In genomic region chr16:81729451-81729850, GRCh38 we compare ENCODE assay signal across 10 cellular contexts. TPM values are rescaled to one million over a fixed set of nuclear protein-coding genes. Genes with fewer than 3 reads are reported as not detected.
DNase-seq lines count a peak whose midpoint lies in the region; ATAC-seq and TF ChIP-seq lines count a peak whose summit lies in the region.
"Had no signal": no experiment of that assay in that cellular context is flagged by ENCODE, and none has a peak within 500 bp of the region (broad histone marks: within the 10 kb centered on the region; RNA-seq: fewer than 3 reads in every experiment).

No MANE protein-coding gene starts in this region.

- no peaks in the 10 kb centered on the region for H3K27me3 ChIP-seq in DND-41 (ENCODE audit: insufficient read depth, low read length, poor library complexity)

- no peaks in the 10 kb centered on the region for H3K9me3 Mint-ChIP-seq in activated T-helper 1 cell treated with anti-CD3 and anti-CD28 coated beads, Interleukin-12 subunit alpha, Interleukin-12 subunit beta, Interleukin-2, Interleukin-4 antibody, amounts not matched to agents 30 ng/mL and 10 ng/mL and 1 ng/mL, durations not matched to agents 14 hours and 24 hours and 36 hours

- H3K79me2 ChIP-seq in DND-41 (ENCODE audit: insufficient read depth, low read length), result no peaks in the 10 kb centered on the region

- DNase-seq in AG09309 (ENCODE audit: low read depth) (no peak), DND-41 (peak; percentile 43), left kidney (ENCODE audit: low read depth, low spot score) (peak; percentile 51), DMS153 treated with DMSO at 0.1 percent for 48 hours (lab: John Stamatoyannopoulos, UW; ENCODE audit: unreplicated experiment) (no peak), GDM1 (lab: John Stamatoyannopoulos, UW) (no peak)
- no peak for DNase-seq in activated T-helper 1 cell treated with anti-CD3 and anti-CD28 coated beads, Interleukin-12 subunit alpha, Interleukin-12 subunit beta, Interleukin-2, Interleukin-4 antibody, amounts not matched to agents 30 ng/mL and 10 ng/mL and 1 ng/mL, durations not matched to agents 14 hours and 24 hours and 36 hours (ENCODE audit: low spot score)
- DNase-seq in stimulated activated naive CD4-positive, alpha-beta T cell (lab: John Stamatoyannopoulos, UW), result no peak
- DNase-seq: activated effector memory CD4-positive, alpha-beta T cell treated with anti-CD3 and anti-CD28 coated beads, Interleukin-2, amount 50 U/mL, for 16 hours; heart right ventricle had no signal

- peak overlapping the region; percentile 75 for H3K4me3 Mint-ChIP-seq in activated T-helper 1 cell treated with anti-CD3 and anti-CD28 coated beads, Interleukin-12 subunit alpha, Interleukin-12 subunit beta, Interleukin-2, Interleukin-4 antibody, amounts not matched to agents 30 ng/mL and 10 ng/mL and 1 ng/mL, durations not matched to agents 14 hours and 24 hours and 36 hours

- no peak overlapping the region for H3K4me2 ChIP-seq in DND-41 (ENCODE audit: insufficient read depth, low read length)

- H3K9ac ChIP-seq in DND-41 (ENCODE audit: low read depth, low read length), result no peak overlapping the region

- no peaks in the 10 kb centered on the region for H3K9me3 ChIP-seq in DND-41 (ENCODE audit: insufficient read depth, low read length, severe bottlenecking)
- H3K9me3 ChIP-seq: heart right ventricle had no signal

- H3K27me3 Mint-ChIP-seq in activated T-helper 1 cell treated with anti-CD3 and anti-CD28 coated beads, Interleukin-12 subunit alpha, Interleukin-12 subunit beta, Interleukin-2, Interleukin-4 antibody, amounts not matched to agents 30 ng/mL and 10 ng/mL and 1 ng/mL, durations not matched to agents 14 hours and 24 hours and 36 hours (ENCODE audit: insufficient read depth), result peaks cover 9% of the 10 kb centered on the region

- H3K27ac ChIP-seq in DND-41 (ENCODE audit: low read length), result no peak overlapping the region

- peaks cover 7% of the 10 kb centered on the region for H3K4me1 ChIP-seq in DND-41 (ENCODE audit: insufficient read depth, low read length)

- H4K20me1 ChIP-seq in DND-41 (ENCODE audit: insufficient read depth, low read length), result no peaks in the 10 kb centered on the region

- no peak overlapping the region for H3K27ac Mint-ChIP-seq in activated T-helper 1 cell treated with anti-CD3 and anti-CD28 coated beads, Interleukin-12 subunit alpha, Interleukin-12 subunit beta, Interleukin-2, Interleukin-4 antibody, amounts not matched to agents 30 ng/mL and 10 ng/mL and 1 ng/mL, durations not matched to agents 14 hours and 24 hours and 36 hours

- H3K4me1 Mint-ChIP-seq in activated T-helper 1 cell treated with anti-CD3 and anti-CD28 coated beads, Interleukin-12 subunit alpha, Interleukin-12 subunit beta, Interleukin-2, Interleukin-4 antibody, amounts not matched to agents 30 ng/mL and 10 ng/mL and 1 ng/mL, durations not matched to agents 14 hours and 24 hours and 36 hours (ENCODE audit: low read depth), result peaks cover 16% of the 10 kb centered on the region

- H3K36me3 ChIP-seq in DND-41 (ENCODE audit: insufficient read depth, low read length), result no peaks in the 10 kb centered on the region
- H3K36me3 ChIP-seq: heart right ventricle had no signal

- peak; percentile 3 for TF ChIP-seq CTCF in AG09309 (IDR thresholded peaks at IDR 0.05; ENCODE audit: control insufficient read depth, insufficient read depth, low read depth, low read length, missing control alignments)
- TF ChIP-seq CTCF in DND-41 (IDR thresholded peaks at IDR 0.05; ENCODE audit: borderline replicate concordance, extremely low read depth, low read length, poor library complexity, severe bottlenecking), result peak; percentile 62

- intact Hi-C loops in activated T-helper 1 cell treated with anti-CD3 and anti-CD28 coated beads, Interleukin-12 subunit alpha, Interleukin-12 subunit beta, Interleukin-2, Interleukin-4 antibody, amounts not matched to agents 30 ng/mL and 10 ng/mL and 1 ng/mL, durations not matched to agents 14 hours and 24 hours and 36 hours (cut with micrococcal nuclease), result no loop called here

- H3K4me3 ChIP-seq in AG09309 (ENCODE audit: control insufficient read depth, low read depth, low read length) (no peak overlapping the region), DND-41 (ENCODE audit: low read depth in 1 of 2, low read length in 2 of 2) (no peak overlapping the region)

- ATAC-seq in DND-41 (ENCODE audit: insufficient read depth, low read depth) (peak; percentile 68), HG03039 (IDR thresholded peaks at IDR 0.05; ENCODE audit: unreplicated experiment) (no peak)

- H3K36me3 Mint-ChIP-seq in activated T-helper 1 cell treated with anti-CD3 and anti-CD28 coated beads, Interleukin-12 subunit alpha, Interleukin-12 subunit beta, Interleukin-2, Interleukin-4 antibody, amounts not matched to agents 30 ng/mL and 10 ng/mL and 1 ng/mL, durations not matched to agents 14 hours and 24 hours and 36 hours (ENCODE audit: low read depth), result no peaks in the 10 kb centered on the region

- H2AFZ ChIP-seq in DND-41 (ENCODE audit: low read depth, low read length), result no peak overlapping the region

RNA-seq across cellular contexts. Expression of gene PLCG2, which starts 49.6 kb away (rescaled TPM):
- 12.9 and 13.7 TPM in 2 replicates for total RNA-seq in activated T-helper 1 cell treated with anti-CD3 and anti-CD28 coated beads, Interleukin-12 subunit alpha, Interleukin-12 subunit beta, Interleukin-2, Interleukin-4 antibody, amounts not matched to agents 30 ng/mL and 10 ng/mL and 1 ng/mL, durations not matched to agents 14 hours and 24 hours and 36 hours

Comparison
In these comparisons a context has a peak if more than half of its experiments do, and no peak if none do; other contexts are left out.
1. DNase-seq: peak in DND-41 (single experiment) and left kidney (single experiment); none in AG09309 (single experiment), activated T-helper 1 cell treated with anti-CD3 and anti-CD28 coated beads, Interleukin-12 subunit alpha, Interleukin-12 subunit beta, Interleukin-2, Interleukin-4 antibody, amounts not matched to agents 30 ng/mL and 10 ng/mL and 1 ng/mL, durations not matched to agents 14 hours and 24 hours and 36 hours (single experiment), stimulated activated naive CD4-positive, alpha-beta T cell (0 of 6), DMS153 treated with DMSO at 0.1 percent for 48 hours (single experiment) and GDM1 (single experiment).